In the genomic region with DNA sequence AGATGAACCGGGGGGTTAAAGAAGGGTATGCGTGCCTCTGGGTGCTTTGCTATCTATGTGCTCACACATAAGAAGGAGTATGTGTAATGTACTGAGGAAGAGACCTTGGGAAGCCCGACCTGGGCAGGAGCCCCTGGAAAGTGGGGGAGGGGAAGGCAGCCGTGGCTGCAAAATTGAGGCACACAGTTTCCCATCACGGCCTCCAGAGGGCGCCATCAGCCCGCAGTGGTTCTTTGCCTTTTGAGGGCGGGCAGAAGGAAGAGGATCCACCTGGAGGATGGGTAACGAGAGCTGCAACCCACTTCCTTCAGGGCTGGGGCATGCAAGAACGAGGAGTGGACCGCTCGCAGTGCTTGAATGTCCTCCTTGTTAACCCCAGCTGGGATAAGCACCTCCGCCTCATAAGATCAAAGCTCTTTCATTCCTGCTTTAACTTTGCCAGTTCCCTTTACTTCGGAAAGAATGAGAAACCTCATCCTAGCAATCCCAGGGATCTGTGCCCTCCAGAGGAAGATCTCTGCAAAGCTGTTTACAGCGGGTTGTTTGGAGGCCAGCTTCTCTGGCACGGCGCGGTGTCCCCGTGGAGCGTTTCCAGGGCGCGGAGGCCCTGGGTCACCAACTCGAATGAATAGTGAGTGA, we compare ENCODE assay signal across 8 cellular contexts.
DNase-seq lines count a peak whose midpoint lies in the region; ATAC-seq, FAIRE-seq and TF ChIP-seq lines count a peak whose summit lies in the region.

No MANE protein-coding gene starts in this region.

- POLR2A ChIA-PET in PC-9 (lab: Charles Lee; ENCODE audit: unreplicated experiment): interaction anchor here (0.7 kb wide), 1 partner anchor 993 kb away, joined by 3 read pairs; no protein-coding TSS in a partner anchor

- no peaks in the 10 kb centered on the region for H3K9me2 ChIP-seq in PC-9 (ENCODE audit: insufficient read depth)

- CTCF ChIA-PET in PC-9 (lab: Charles Lee): interaction anchor here (0.5 to 1.8 kb wide), 8 partner anchors 10 to 1580 kb away, joined by 3 to 10 read pairs (median 4); no protein-coding TSS in a partner anchor

- TF ChIP-seq CTCF in D721Med (IDR thresholded peaks at IDR 0.05; ENCODE audit: insufficient read depth, missing control alignments): peak; percentile 87
- TF ChIP-seq CTCF in PC-9 (conservative IDR thresholded peaks at IDR 0.05): peak; percentile 83
- TF ChIP-seq CTCF in fibroblast of pulmonary artery (IDR thresholded peaks at IDR 0.05; ENCODE audit: low read length, missing control alignments): peak; percentile 82

- H3K36me3 ChIP-seq in PC-9 (ENCODE audit: low read depth): no peaks in the 10 kb centered on the region

- no peaks in the 10 kb centered on the region for H3F3A ChIP-seq in PC-9 (ENCODE audit: insufficient read depth, low read depth)

- no peaks in the 10 kb centered on the region for H3K36me3 Mint-ChIP-seq in IgD-negative memory B cell
- H3K36me3 Mint-ChIP-seq in activated T-helper 1 cell treated with anti-CD3 and anti-CD28 coated beads, Interleukin-12 subunit alpha, Interleukin-12 subunit beta, Interleukin-2, Interleukin-4 antibody, amounts not matched to agents 30 ng/mL and 10 ng/mL and 1 ng/mL, durations not matched to agents 14 hours and 24 hours and 36 hours (ENCODE audit: low read depth): no peaks in the 10 kb centered on the region
- no peaks in the 10 kb centered on the region for H3K36me3 Mint-ChIP-seq in natural killer cell treated with Interleukin-12 subunit alpha and Interleukin-12 subunit beta and Interleukin-15 and Interleukin-18, amount 100 ng/mL, for 72 hours

- peak overlapping the region in 1 of 3 donors; percentile 46 for H3K27ac Mint-ChIP-seq in IgD-negative memory B cell
- no peak overlapping the region for H3K27ac Mint-ChIP-seq in activated T-helper 1 cell treated with anti-CD3 and anti-CD28 coated beads, Interleukin-12 subunit alpha, Interleukin-12 subunit beta, Interleukin-2, Interleukin-4 antibody, amounts not matched to agents 30 ng/mL and 10 ng/mL and 1 ng/mL, durations not matched to agents 14 hours and 24 hours and 36 hours
- no peak overlapping the region for H3K27ac Mint-ChIP-seq in natural killer cell treated with Interleukin-12 subunit alpha and Interleukin-12 subunit beta and Interleukin-15 and Interleukin-18, amount 100 ng/mL, for 72 hours

- H3K27me3 ChIP-seq in PC-9 (ENCODE audit: insufficient read depth, low read depth): no peaks in the 10 kb centered on the region

- peak overlapping the region; percentile 24; the same call in 1 of the 2 replicates for H3K4me3 ChIP-seq in PC-9
- peak overlapping the region; percentile 55 for H3K4me3 ChIP-seq in fibroblast of pulmonary artery (replicated peaks; ENCODE audit: low read depth, low read length)

- peak overlapping the region; percentile 70 to 87 (median 78) for H3K4me3 Mint-ChIP-seq in IgD-negative memory B cell
- peak overlapping the region; percentile 62 for H3K4me3 Mint-ChIP-seq in activated T-helper 1 cell treated with anti-CD3 and anti-CD28 coated beads, Interleukin-12 subunit alpha, Interleukin-12 subunit beta, Interleukin-2, Interleukin-4 antibody, amounts not matched to agents 30 ng/mL and 10 ng/mL and 1 ng/mL, durations not matched to agents 14 hours and 24 hours and 36 hours
- H3K4me3 Mint-ChIP-seq in natural killer cell treated with Interleukin-12 subunit alpha and Interleukin-12 subunit beta and Interleukin-15 and Interleukin-18, amount 100 ng/mL, for 72 hours: peak overlapping the region; percentile 53

- peak; percentile 74 for ATAC-seq in GM21526 (IDR thresholded peaks at IDR 0.05; ENCODE audit: low FRiP score, unreplicated experiment)
- ATAC-seq in natural killer cell treated with Interleukin-12 subunit alpha and Interleukin-12 subunit beta and Interleukin-15 and Interleukin-18, amount 100 ng/mL, for 72 hours: peak; percentile 88 to 93

- peaks cover 5 to 13% (median 9%) of the 10 kb centered on the region in 3 donors for H3K4me1 Mint-ChIP-seq in IgD-negative memory B cell
- H3K4me1 Mint-ChIP-seq in activated T-helper 1 cell treated with anti-CD3 and anti-CD28 coated beads, Interleukin-12 subunit alpha, Interleukin-12 subunit beta, Interleukin-2, Interleukin-4 antibody, amounts not matched to agents 30 ng/mL and 10 ng/mL and 1 ng/mL, durations not matched to agents 14 hours and 24 hours and 36 hours (ENCODE audit: low read depth): peaks cover 9% of the 10 kb centered on the region
- peaks cover 8 to 10% of the 10 kb centered on the region in 2 donors for H3K4me1 Mint-ChIP-seq in natural killer cell treated with Interleukin-12 subunit alpha and Interleukin-12 subunit beta and Interleukin-15 and Interleukin-18, amount 100 ng/mL, for 72 hours (ENCODE audit: low read depth in 2 of 2)

- H4K20me1 ChIP-seq in PC-9 (ENCODE audit: insufficient read depth): no peaks in the 10 kb centered on the region

- H3K79me2 ChIP-seq in PC-9 (ENCODE audit: low read depth): no peaks in the 10 kb centered on the region

- FAIRE-seq in D721Med (lab: Jason Lieb, UNC): no peak

- intact Hi-C loops in PC-9 (cut with micrococcal nuclease; ENCODE audit: unreplicated experiment): loop anchor here (1.0 to 2.0 kb wide), 3 partner anchors 396 to 611 kb away; partner anchors contain the start of gene FGFBP3
- intact Hi-C loops in activated T-helper 1 cell treated with anti-CD3 and anti-CD28 coated beads, Interleukin-12 subunit alpha, Interleukin-12 subunit beta, Interleukin-2, Interleukin-4 antibody, amounts not matched to agents 30 ng/mL and 10 ng/mL and 1 ng/mL, durations not matched to agents 14 hours and 24 hours and 36 hours (cut with micrococcal nuclease): loop anchor here (1.0 to 5.0 kb wide), 8 partner anchors 72 to 611 kb away; partner anchors contain the start of gene FGFBP3

- no peaks in the 10 kb centered on the region for H3K9me3 Mint-ChIP-seq in IgD-negative memory B cell
- H3K9me3 Mint-ChIP-seq in activated T-helper 1 cell treated with anti-CD3 and anti-CD28 coated beads, Interleukin-12 subunit alpha, Interleukin-12 subunit beta, Interleukin-2, Interleukin-4 antibody, amounts not matched to agents 30 ng/mL and 10 ng/mL and 1 ng/mL, durations not matched to agents 14 hours and 24 hours and 36 hours: no peaks in the 10 kb centered on the region
- no peaks in the 10 kb centered on the region for H3K9me3 Mint-ChIP-seq in natural killer cell treated with Interleukin-12 subunit alpha and Interleukin-12 subunit beta and Interleukin-15 and Interleukin-18, amount 100 ng/mL, for 72 hours

- no peaks in the 10 kb centered on the region for H3K9me3 ChIP-seq in PC-9 (ENCODE audit: insufficient read depth, low read depth)

- no peak overlapping the region for H3K27ac ChIP-seq in PC-9

- H3K4me1 ChIP-seq in PC-9 (replicated peaks; ENCODE audit: insufficient read depth): 0 out of 2 replicates have a peak, but pooled peaks cover 7% of the 10 kb centered on the region

- peak overlapping the region; percentile 64; the same call in 1 of the 2 replicates for H2AFZ ChIP-seq in PC-9

- H3K27me3 Mint-ChIP-seq in IgD-negative memory B cell: peaks cover 9% of the 10 kb centered on the region
- H3K27me3 Mint-ChIP-seq in activated T-helper 1 cell treated with anti-CD3 and anti-CD28 coated beads, Interleukin-12 subunit alpha, Interleukin-12 subunit beta, Interleukin-2, Interleukin-4 antibody, amounts not matched to agents 30 ng/mL and 10 ng/mL and 1 ng/mL, durations not matched to agents 14 hours and 24 hours and 36 hours (ENCODE audit: insufficient read depth): peaks cover 14% of the 10 kb centered on the region
- peaks cover 9 to 20% of the 10 kb centered on the region in 2 donors for H3K27me3 Mint-ChIP-seq in natural killer cell treated with Interleukin-12 subunit alpha and Interleukin-12 subunit beta and Interleukin-15 and Interleukin-18, amount 100 ng/mL, for 72 hours

- BruUV-seq in PC-9 (replicated peaks; lab: Mats Ljungman, UMichigan): no TSS peak

- H3K4me2 ChIP-seq in PC-9: peak overlapping the region; percentile 72

- DNase-seq in D721Med (ENCODE audit: insufficient read length, low spot score) (peak; percentile 42), PC-9 (peak; percentile 40 to 72), fibroblast of pulmonary artery (ENCODE audit: low read depth) (peak; percentile 84)
- DNase-seq in activated T-helper 1 cell treated with anti-CD3 and anti-CD28 coated beads, Interleukin-12 subunit alpha, Interleukin-12 subunit beta, Interleukin-2, Interleukin-4 antibody, amounts not matched to agents 30 ng/mL and 10 ng/mL and 1 ng/mL, durations not matched to agents 14 hours and 24 hours and 36 hours (ENCODE audit: low spot score): peak; percentile 68
- peak; percentile 83 for DNase-seq in natural killer cell treated with Interleukin-12 subunit alpha and Interleukin-12 subunit beta and Interleukin-15 and Interleukin-18, amount 100 ng/mL, for 72 hours (ENCODE audit: low spot score)
- DNase-seq in stimulated activated naive CD4-positive, alpha-beta T cell (lab: John Stamatoyannopoulos, UW): peak; percentile 66 to 85 (median 70)
